In the genomic region with DNA sequence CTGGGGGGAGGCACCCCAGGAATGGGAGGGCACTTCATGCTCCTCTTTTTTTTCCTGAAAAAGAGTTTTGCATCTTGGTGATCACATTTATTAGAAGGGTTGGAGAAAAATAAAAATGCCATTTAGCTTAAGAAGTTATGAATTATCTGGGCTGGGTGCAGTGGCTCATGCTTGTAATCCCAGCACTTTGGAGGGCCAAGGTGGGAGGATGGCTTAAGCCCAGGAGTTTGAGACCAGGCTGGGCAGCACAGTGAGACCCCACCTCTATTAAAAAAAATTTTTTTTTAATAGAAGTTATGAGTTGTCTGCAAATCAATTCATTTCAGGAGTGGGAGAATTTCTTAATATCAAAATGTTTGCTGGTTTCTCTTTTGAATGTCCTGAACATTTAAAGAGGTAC, we compare ENCODE assay signal across 34 cellular contexts.
"Had no signal": no experiment of that assay in that cellular context is flagged by ENCODE, and none has a peak within 500 bp of the region (broad histone marks: within the 10 kb centered on the region; RNA-seq: fewer than 3 reads in every experiment).

No MANE protein-coding gene starts in this region.

- H3K4me3 ChIP-seq: MG63 had no signal

- H3K27me3 ChIP-seq: MG63 had no signal

- H3K9me3 ChIP-seq: MG63 had no signal

- H3K36me3 ChIP-seq: MG63 had no signal

- DNase-seq: Kasumi-1, MG63, MM.1S, MV-4-11, NCI-H1048, NCI-H1092, NCI-H1092 treated with DMSO at 0.1 percent for 48 hours, NCI-H1105, NCI-H1105 treated with DMSO at 0.1 percent for 48 hours, NCI-H1417, NCI-H1417 treated with DMSO at 0.1 percent for 48 hours, NCI-H1436, NCI-H1436 treated with DMSO at 0.1 percent for 48 hours, NCI-H1694, NCI-H1694 treated with DMSO at 0.1 percent for 48 hours, NCI-H187, NCI-H187 treated with DMSO at 0.1 percent for 48 hours, NCI-H1930, NCI-H2029, NCI-H2029 treated with DMSO at 0.1 percent for 48 hours, NCI-H2081, NCI-H2081 treated with DMSO at 0.1 percent for 48 hours, NCI-H2107, NCI-H2171, NCI-H2171 treated with DMSO at 0.1 percent for 48 hours, NCI-H2227 treated with DMSO at 0.1 percent for 48 hours, NCI-H226, NCI-H446, NCI-H446 treated with DMSO at 0.1 percent for 48 hours, NCI-H510A, NCI-H510A treated with DMSO at 0.1 percent for 48 hours, NCI-H524, NCI-H524 treated with DMSO at 0.1 percent for 48 hours, NCI-H526 had no signal
